In genomic region chr2:226079677-226080076, GRCh38 we compare ENCODE assay signal across 10 cellular contexts.
DNase-seq lines count a peak whose midpoint lies in the region; ATAC-seq and TF ChIP-seq lines count a peak whose summit lies in the region.
"Had no signal": no experiment of that assay in that cellular context is flagged by ENCODE, and none has a peak within 500 bp of the region (broad histone marks: within the 10 kb centered on the region; RNA-seq: fewer than 3 reads in every experiment).

No MANE protein-coding gene starts in this region.

- in situ Hi-C loops in GM23248 (cut with MboI) = no loop called here

- H3K79me2 ChIP-seq in GM23248 (ENCODE audit: insufficient read depth) = no peaks in the 10 kb centered on the region

- H3K27ac Mint-ChIP-seq in T-cell = no peak overlapping the region

- DNase-seq in GM23248 = peak; percentile 83
- peak; percentile 26 for DNase-seq in NB4 (ENCODE audit: low read depth)
- peak; percentile 78 for DNase-seq in dedifferentiated amniotic fluid mesenchymal stem cell (ENCODE audit: extremely low spot score)
- DNase-seq in psoas muscle = no peak
- no peak for DNase-seq in amygdala (lab: John Stamatoyannopoulos, UW)
- no peak for DNase-seq in T-cell
- no peak for DNase-seq in NK-92 treated with Interleukin-12 subunit alpha and Interleukin-12 subunit beta, amount 100 ng/mL, for 24 hours (lab: John Stamatoyannopoulos, UW)
- DNase-seq: DND-41 had no signal

- TF ChIP-seq POLR2A in NB4 (IDR thresholded peaks at IDR 0.05; ENCODE audit: extremely low read depth, insufficient read length) = no peak

- intact Hi-C loops in psoas muscle (cut with DNase I) = no loop called here

- H3K4me3 ChIP-seq in GM23248 = no peak overlapping the region
- no peak overlapping the region for H3K4me3 ChIP-seq in NB4 (ENCODE audit: low read depth, low read length)
- no peak overlapping the region for H3K4me3 ChIP-seq in psoas muscle
- H3K4me3 ChIP-seq: prostate gland had no signal

- H3K36me3 ChIP-seq in GM23248 (ENCODE audit: low read depth) = no peaks in the 10 kb centered on the region
- no peaks in the 10 kb centered on the region for H3K36me3 ChIP-seq in psoas muscle (ENCODE audit: insufficient read depth in 1 of 2, low read depth in 1 of 2)
- H3K36me3 ChIP-seq: prostate gland had no signal

- H3K27ac ChIP-seq in GM23248 (peak overlapping the region; percentile 52), psoas muscle (no peak overlapping the region)
- H3K27ac ChIP-seq: prostate gland had no signal

- H3K27me3 ChIP-seq in GM23248 (replicated peaks; ENCODE audit: insufficient read depth) (no peaks in the 10 kb centered on the region), psoas muscle (ENCODE audit: insufficient read depth in 3 of 3, low read length in 2 of 3) (no peaks in the 10 kb centered on the region)

- H3K4me3 Mint-ChIP-seq in T-cell = no peak overlapping the region

- H3K9me2 ChIP-seq in GM23248 (ENCODE audit: insufficient read depth) = no peaks in the 10 kb centered on the region

- peak overlapping the region; percentile 31 for H3K4me2 ChIP-seq in GM23248 (ENCODE audit: unreplicated experiment)

- H3F3A ChIP-seq in GM23248 (ENCODE audit: insufficient read depth) = peaks cover 41% of the 10 kb centered on the region

- H4K20me1 ChIP-seq in GM23248 (ENCODE audit: insufficient read depth) = no peaks in the 10 kb centered on the region

- TF ChIP-seq CTCF in NB4 (IDR thresholded peaks at IDR 0.05; ENCODE audit: low read depth, low read length) (no peak), psoas muscle (IDR thresholded peaks at IDR 0.05) (no peak)

- H3K9me3 ChIP-seq in GM23248 (ENCODE audit: low read depth) (no peaks in the 10 kb centered on the region), psoas muscle (no peaks in the 10 kb centered on the region)
- H3K9me3 ChIP-seq: prostate gland had no signal

- no peaks in the 10 kb centered on the region for H3K36me3 Mint-ChIP-seq in T-cell

- peaks cover 0 to 8% of the 10 kb centered on the region in 2 donors for H3K27me3 Mint-ChIP-seq in T-cell

- H3K4me1 ChIP-seq in GM23248 (ENCODE audit: insufficient read depth) (peaks cover 49% of the 10 kb centered on the region), psoas muscle (peaks cover 7% of the 10 kb centered on the region)
- H3K4me1 ChIP-seq: prostate gland had no signal

- H3K4me1 Mint-ChIP-seq in T-cell = no peaks in the 10 kb centered on the region

- H3K9ac ChIP-seq in GM23248 = no peak overlapping the region

- POLR2A ChIA-PET in T-cell (lab: Charles Lee) = no interaction called here

- CTCF ChIA-PET in T-cell (lab: Charles Lee) = no interaction called here

- no peaks in the 10 kb centered on the region for H3K9me3 Mint-ChIP-seq in T-cell

- ATAC-seq in psoas muscle (peak; percentile 48 to 83 (median 77)), GM18861 (IDR thresholded peaks at IDR 0.05; ENCODE audit: unreplicated experiment) (no peak), T-cell (replicated peaks in 1 of 4) (no peak)

- H2AFZ ChIP-seq in GM23248 = no peak overlapping the region

Comparison
In these comparisons a context has a peak if more than half of its experiments do, and no peak if none do; other contexts are left out.
1. DNase-seq: peak in GM23248 (single experiment), NB4 (single experiment) and dedifferentiated amniotic fluid mesenchymal stem cell (single experiment); none in psoas muscle (0 of 2), amygdala (0 of 56), T-cell (0 of 34) and NK-92 treated with Interleukin-12 subunit alpha and Interleukin-12 subunit beta, amount 100 ng/mL, for 24 hours (single experiment).
2. ATAC-seq: peak in psoas muscle (4 of 4); none in GM18861 (single experiment) and T-cell (0 of 4).